ENCODE assay signal across 1 cellular context in genomic region chr4:1675802-1676137, GRCh38.
TF ChIP-seq lines count a peak whose summit lies in the region.

No MANE protein-coding gene starts in this region.

TF ChIP-seq in H1, 55 proteins besides CTCF, POLR2A, EP300 and RAD21:
- TF ChIP-seq USF2 (IDR thresholded peaks at IDR 0.05; ENCODE audit: low read length) (no peak), NANOG (IDR thresholded peaks at IDR 0.05; ENCODE audit: insufficient read depth, low read depth, low read length, poor library complexity, severe bottlenecking) (no peak), TCF12 (IDR thresholded peaks at IDR 0.05; ENCODE audit: low read depth, low read length) (no peak)
